In genomic region chr9:72257801-72258200, GRCh38 we compare ENCODE assay signal across 8 cellular contexts.
DNase-seq lines count a peak whose midpoint lies in the region; ATAC-seq, FAIRE-seq and TF ChIP-seq lines count a peak whose summit lies in the region.
"Not testable (repeated sequence)": the region's sequence is repeated elsewhere in the genome, so short reads cannot be mapped to it uniquely, and the experiment has no call there.

No MANE protein-coding gene starts in this region.

- H2AFZ ChIP-seq in HCT116 (ENCODE audit: low read depth, low read length, poor library complexity, severe bottlenecking); PC-3 (ENCODE audit: low read length): not testable (repeated sequence)

- not testable (repeated sequence) for BruUV-seq in HCT116 (replicated peaks; lab: Mats Ljungman, UMichigan); PC-3 (replicated peaks; lab: Mats Ljungman, UMichigan); MCF 10A (replicated peaks; lab: Mats Ljungman, UMichigan)

- H3K4me2 ChIP-seq in HCT116 (ENCODE audit: low read length); PC-3 (ENCODE audit: low read length): not testable (repeated sequence)

- not testable (repeated sequence) for FAIRE-seq in urothelium cell line (lab: Jason Lieb, UNC)

- RAD21 ChIA-PET in HCT116 (lab: Charles Lee; ENCODE audit: low non-redundant PET in 1 of 2, low total read pairs in 2 of 2, uncharacterized antibody in 2 of 2, unreplicated experiment in 2 of 2), result not testable (repeated sequence)

- H3K36me3 Mint-ChIP-seq in MCF 10A (ENCODE audit: insufficient read depth, unreplicated experiment), result not testable (repeated sequence)

- H3K27me3 Mint-ChIP-seq in MCF 10A (ENCODE audit: insufficient read depth, unreplicated experiment), result not testable (repeated sequence)

- not testable (repeated sequence) for H3K27me3 ChIP-seq in HCT116 (ENCODE audit: insufficient read depth, low read length); RWPE2 (ENCODE audit: insufficient read depth, poor library complexity, severe bottlenecking)
- H3K27me3 ChIP-seq in PC-3 (ENCODE audit: low read length), result peaks cover 13% of the 10 kb centered on the region; the same call in 1 of the 2 replicates

- not testable (repeated sequence) for H3K36me3 ChIP-seq in HCT116 (ENCODE audit: control insufficient read depth in 1 of 2, insufficient read depth in 2 of 2, low read length in 2 of 2); PC-3 (ENCODE audit: low read depth, low read length); RWPE2 (ENCODE audit: low read depth)

- not testable (repeated sequence) for H3K79me2 ChIP-seq in HCT116 (ENCODE audit: insufficient read depth, low read length); PC-3 (ENCODE audit: low read length)

- not testable (repeated sequence) for H3K27ac ChIP-seq in HCT116 (ENCODE audit: low read depth, low read length); PC-3 (ENCODE audit: low read length); RWPE2 (ENCODE audit: poor library complexity, severe bottlenecking)

- H3K27ac Mint-ChIP-seq in MCF 10A (ENCODE audit: low read depth, unreplicated experiment), result not testable (repeated sequence)

- not testable (repeated sequence) for TF ChIP-seq POLR2A in HCT116 (IDR thresholded peaks at IDR 0.05; ENCODE audit: borderline replicate concordance, extremely low read depth, insufficient read depth, insufficient read length)

- TF ChIP-seq RAD21 in HCT116 (IDR thresholded peaks at IDR 0.05; ENCODE audit: low read depth), result not testable (repeated sequence)

- not testable (repeated sequence) for H3K9me3 Mint-ChIP-seq in MCF 10A (ENCODE audit: unreplicated experiment)

- H3K9me2 ChIP-seq in HCT116 (ENCODE audit: insufficient read depth); PC-3 (replicated peaks; ENCODE audit: low read length): not testable (repeated sequence)

- not testable (repeated sequence) for TF ChIP-seq CTCF in HCT116 (IDR thresholded peaks at IDR 0.05 in 2 of 3, conservative IDR thresholded peaks at IDR 0.05 in 1 of 3; ENCODE audit: borderline replicate concordance in 1 of 3, insufficient read depth in 1 of 3, low read depth in 2 of 3, low read length in 2 of 3); PC-3 (conservative IDR thresholded peaks at IDR 0.05; ENCODE audit: low read depth, low read length); RWPE2 (IDR thresholded peaks at IDR 0.05; ENCODE audit: poor library complexity, severe bottlenecking); MCF 10A (IDR thresholded peaks at IDR 0.05; ENCODE audit: unreplicated experiment); epithelial cell of proximal tubule (conservative IDR thresholded peaks at IDR 0.05; ENCODE audit: low read depth, low read length)

- H3K4me1 ChIP-seq in HCT116 (ENCODE audit: control insufficient read depth in 1 of 2, insufficient read depth in 2 of 2, low read length in 2 of 2), result peaks cover 0 to 19% of the 10 kb centered on the region in 2 experiments; a peak in 2 of 4 replicates
- H3K4me1 ChIP-seq in PC-3 (ENCODE audit: insufficient read depth, low read length); RWPE2 (ENCODE audit: insufficient read depth, poor library complexity, severe bottlenecking): not testable (repeated sequence)

- not testable (repeated sequence) for H3K4me3 Mint-ChIP-seq in MCF 10A (ENCODE audit: unreplicated experiment)

- DNase-seq in DMS53 treated with DMSO at 0.1 percent for 48 hours (lab: John Stamatoyannopoulos, UW; ENCODE audit: unreplicated experiment) (peak; percentile 3), HCT116 (ENCODE audit: low read depth, low spot score) (peak; percentile 51), PC-3 (peak; percentile 54), MCF 10A (ENCODE audit: unreplicated experiment) (peak; percentile 69), epithelial cell of proximal tubule (ENCODE audit: low read depth) (peak; percentile 18), urothelium cell line (ENCODE audit: low spot score) (peak; percentile 20)
- not testable (repeated sequence) for DNase-seq in RWPE2 (ENCODE audit: low spot score); left colon

- CTCF ChIA-PET in HCT116 (lab: Charles Lee), result interaction anchor here (0.7 kb wide), 1 partner anchor 15 kb away, joined by 3 read pairs; no protein-coding TSS in a partner anchor
- CTCF ChIA-PET in PC-3 (lab: Charles Lee), result not testable (repeated sequence)
- CTCF ChIA-PET in MCF 10A (lab: Yijun Ruan, JAX), result interaction anchor here (0.6 to 6.1 kb wide), 7 partner anchors 10 to 1051 kb away, joined by 3 to 32 read pairs (median 5); no protein-coding TSS in a partner anchor

- H3F3A ChIP-seq in PC-3 (ENCODE audit: low read length, unreplicated experiment), result not testable (repeated sequence)

- ATAC-seq in HCT116, result peak; percentile 42; the same call in 1 of the 2 replicates
- not testable (repeated sequence) for ATAC-seq in PC-3
- peak; percentile 52; the same call in 2 of the 3 replicates for ATAC-seq in RWPE2 (ENCODE audit: low read depth)
- ATAC-seq in left colon, result peak; percentile 25

- POLR2A ChIA-PET in HCT116 (lab: Charles Lee); PC-3 (lab: Charles Lee; ENCODE audit: unreplicated experiment): not testable (repeated sequence)
- POLR2A ChIA-PET in MCF 10A (lab: Yijun Ruan, JAX), result interaction anchor here (0.6 kb wide), 1 partner anchor 328 kb away, joined by 5 read pairs; no protein-coding TSS in a partner anchor

- not testable (repeated sequence) for H3K9me3 ChIP-seq in HCT116 (ENCODE audit: control insufficient read depth in 1 of 2, insufficient read depth in 1 of 2, low read depth in 1 of 2, low read length in 2 of 2); PC-3 (ENCODE audit: low read length); RWPE2 (ENCODE audit: severe bottlenecking)

- intact Hi-C loops in HCT116 (cut with micrococcal nuclease); PC-3 (cut with micrococcal nuclease); MCF 10A (cut with micrococcal nuclease); left colon (cut with DNase I, micrococcal nuclease): not testable (repeated sequence)

- not testable (repeated sequence) for H3K9ac ChIP-seq in HCT116 (ENCODE audit: low read length); PC-3 (ENCODE audit: low read length)

- not testable (repeated sequence) for H3K4me3 ChIP-seq in HCT116 (replicated peaks in 1 of 2; ENCODE audit: low read depth in 1 of 2, low read length in 2 of 2); PC-3 (ENCODE audit: low read length); RWPE2 (ENCODE audit: severe bottlenecking); epithelial cell of proximal tubule (ENCODE audit: low read depth, low read length)

- not testable (repeated sequence) for H4K20me1 ChIP-seq in HCT116 (ENCODE audit: insufficient read depth); PC-3 (ENCODE audit: low read length)

- not testable (repeated sequence) for H3K4me1 Mint-ChIP-seq in MCF 10A (ENCODE audit: insufficient read depth, unreplicated experiment)

TF ChIP-seq in HCT116, 20 proteins besides CTCF, POLR2A, EP300 and RAD21:
- peak; percentile 64 for TF ChIP-seq FOSL1 (IDR thresholded peaks at IDR 0.05; ENCODE audit: low read depth)
- TF ChIP-seq JUND (IDR thresholded peaks at IDR 0.05), result peak; percentile 45
